8 cellular contexts compared by ENCODE assay signal in the genomic region with DNA sequence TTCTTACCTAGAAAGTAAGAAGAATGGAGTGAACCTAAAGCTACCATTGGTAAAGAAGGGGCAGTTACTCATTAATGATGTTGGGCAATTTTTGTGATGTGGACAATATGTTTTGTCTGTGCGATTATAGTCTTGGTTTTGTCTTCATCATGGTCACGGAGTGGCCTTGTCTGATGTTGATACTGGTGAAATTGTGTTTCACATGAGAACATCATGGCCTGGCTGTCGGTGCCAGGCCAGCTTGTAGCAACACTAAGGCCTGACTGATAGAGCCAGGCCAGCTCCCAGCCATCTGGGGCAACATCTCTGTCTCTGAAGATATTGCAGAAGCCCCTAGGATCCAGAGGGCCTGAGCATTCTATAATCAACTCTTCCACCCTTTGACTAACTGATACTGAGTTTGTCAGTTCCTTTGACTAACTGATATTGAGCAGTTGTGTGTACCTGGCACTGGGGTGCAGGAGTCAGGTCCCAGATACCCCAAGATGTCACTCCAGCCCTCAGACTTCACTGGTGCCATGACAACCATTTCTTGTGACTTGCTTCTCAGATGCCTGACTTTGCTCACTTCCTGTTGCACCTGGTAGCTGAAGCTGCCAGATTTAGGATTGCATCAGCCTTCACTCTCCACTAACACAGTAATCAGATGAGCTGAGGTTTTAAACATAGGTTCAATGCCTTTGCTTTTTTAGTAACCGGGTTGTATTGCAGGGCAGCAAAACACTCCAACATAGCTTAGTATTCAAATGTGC.
DNase-seq lines count a peak whose midpoint lies in the region; ATAC-seq and TF ChIP-seq lines count a peak whose summit lies in the region.

No MANE protein-coding gene starts in this region.

- H3K27me3 ChIP-seq in transverse colon, result no peaks in the 10 kb centered on the region

- H3K4me3 ChIP-seq in mucosa of descending colon (no peak overlapping the region), transverse colon (no peak overlapping the region)

- H3K27ac ChIP-seq in transverse colon, result peak overlapping the region in 2 of 4 donors; percentile 49 to 69

- TF ChIP-seq CTCF in mucosa of descending colon (IDR thresholded peaks at IDR 0.05) (no peak), transverse colon (IDR thresholded peaks at IDR 0.05) (no peak)

- H3K4me1 ChIP-seq in mucosa of descending colon (ENCODE audit: low read depth), result no peaks in the 10 kb centered on the region
- no peaks in the 10 kb centered on the region for H3K4me1 ChIP-seq in transverse colon

- ATAC-seq in activated CD4-positive, CD25-positive, alpha-beta regulatory T cell treated with anti-CD3 and anti-CD28 coated beads, Interleukin-2, amount 50 U/mL, for 24 hours, result peak; percentile 82 to 83
- ATAC-seq in HG02840 (IDR thresholded peaks at IDR 0.05; ENCODE audit: low FRiP score, unreplicated experiment) (peak; percentile 70), mucosa of descending colon (peak; percentile 48)

- intact Hi-C loops in mucosa of descending colon (cut with DNase I, micrococcal nuclease), result no loop called here
- intact Hi-C loops in transverse colon (cut with DNase I; ENCODE audit: low total_unique reads), result no loop called here

- in situ Hi-C loops in transverse colon (cut with MboI; ENCODE audit: low pct_ligation_motif_present in 1 of 4, low pct_unique_long_range_greater_than_20kb in 1 of 4, low sequenced_read_pairs in 3 of 4), result no loop called here

- no peaks in the 10 kb centered on the region for H3K36me3 ChIP-seq in mucosa of descending colon (ENCODE audit: low read depth)
- peaks cover 0 to 11% (median 3%) of the 10 kb centered on the region in 4 donors for H3K36me3 ChIP-seq in transverse colon

- TF ChIP-seq POLR2A in transverse colon (IDR thresholded peaks at IDR 0.05), result no peak

- H3K9me3 ChIP-seq in mucosa of descending colon, result peaks cover 10% of the 10 kb centered on the region
- H3K9me3 ChIP-seq in transverse colon, result peaks cover 4 to 10% of the 10 kb centered on the region in 2 donors

- DNase-seq in activated CD4-positive, CD25-positive, alpha-beta regulatory T cell (lab: John Stamatoyannopoulos, UW), result no peak
- DNase-seq in RPMI8226 (peak; percentile 77), mucosa of descending colon (no peak), transverse colon (no peak), inferior parietal cortex (ENCODE audit: extremely low spot score) (no peak), DMS 273 (lab: John Stamatoyannopoulos, UW; ENCODE audit: unreplicated experiment) (no peak)

- no peak for TF ChIP-seq EP300 in transverse colon (IDR thresholded peaks at IDR 0.05; ENCODE audit: low read depth)

- WGBS in transverse colon (ENCODE audit: low coverage in 1 of 2), 2 donors, result 84 to 94% methylated on average over 2 to 4 of the region's 4 CpGs
